ENCODE assay signal across 8 cellular contexts in genomic region chr19:17860331-17860992, GRCh38. TPM values are rescaled to one million over a fixed set of nuclear protein-coding genes. Genes with fewer than 3 reads are reported as not detected.
DNase-seq lines count a peak whose midpoint lies in the region; ATAC-seq and TF ChIP-seq lines count a peak whose summit lies in the region.

No MANE protein-coding gene starts in this region.

- peak overlapping the region; percentile 97 for H3K9ac ChIP-seq in iPS-15b (ENCODE audit: low read depth, low read length)

- H3K9me3 ChIP-seq in iPS-15b (ENCODE audit: control insufficient read depth, insufficient read depth, low read length): no peaks in the 10 kb centered on the region

- TF ChIP-seq POLR2A in erythroblast (IDR thresholded peaks at IDR 0.05; ENCODE audit: low read length): no peak

- DNase-seq in NCI-H82 (lab: John Stamatoyannopoulos, UW) (peak; percentile 61), NCI-H82 treated with DMSO at 0.1 percent for 48 hours (lab: John Stamatoyannopoulos, UW; ENCODE audit: unreplicated experiment) (no peak), foreskin melanocyte (no peak), erythroblast (lab: John Stamatoyannopoulos, UW) (no peak), NCI-H2171 treated with DMSO at 0.1 percent for 48 hours (lab: John Stamatoyannopoulos, UW) (no peak)
- no peak for DNase-seq in activated CD4-positive, alpha-beta memory T cell treated with anti-CD3 and anti-CD28 coated beads, Interleukin-2, amount 10 ng/mL, durations not matched to agents 7 days and 5 days

- peaks cover 43% of the 10 kb centered on the region for H3K4me1 Mint-ChIP-seq in activated CD4-positive, alpha-beta memory T cell treated with anti-CD3 and anti-CD28 coated beads, Interleukin-2, amount 10 ng/mL, durations not matched to agents 7 days and 5 days
- H3K4me1 Mint-ChIP-seq in stimulated activated memory B cell treated with anti-CD40 and anti-IgM and Interleukin-4, amounts not matched to agents 10 μg/mL and 1 μg/mL and 100 μg/mL, for 72 hours: peaks cover 57% of the 10 kb centered on the region

- peak overlapping the region; percentile 95 for H3K4me3 Mint-ChIP-seq in activated CD4-positive, alpha-beta memory T cell treated with anti-CD3 and anti-CD28 coated beads, Interleukin-2, amount 10 ng/mL, durations not matched to agents 7 days and 5 days
- peak overlapping the region; percentile 92 for H3K4me3 Mint-ChIP-seq in stimulated activated memory B cell treated with anti-CD40 and anti-IgM and Interleukin-4, amounts not matched to agents 10 μg/mL and 1 μg/mL and 100 μg/mL, for 72 hours

- peaks cover 44% of the 10 kb centered on the region for H3K36me3 ChIP-seq in iPS-15b (ENCODE audit: control insufficient read depth, insufficient read depth, low read length)

- no peaks in the 10 kb centered on the region for H3K9me3 Mint-ChIP-seq in activated CD4-positive, alpha-beta memory T cell treated with anti-CD3 and anti-CD28 coated beads, Interleukin-2, amount 10 ng/mL, durations not matched to agents 7 days and 5 days
- no peaks in the 10 kb centered on the region for H3K9me3 Mint-ChIP-seq in stimulated activated memory B cell treated with anti-CD40 and anti-IgM and Interleukin-4, amounts not matched to agents 10 μg/mL and 1 μg/mL and 100 μg/mL, for 72 hours

- peak overlapping the region; percentile 80 for H3K4me3 ChIP-seq in iPS-15b (ENCODE audit: low read depth, low read length)

- peak overlapping the region; percentile 93 for H3K27ac Mint-ChIP-seq in activated CD4-positive, alpha-beta memory T cell treated with anti-CD3 and anti-CD28 coated beads, Interleukin-2, amount 10 ng/mL, durations not matched to agents 7 days and 5 days
- peak overlapping the region; percentile 90 for H3K27ac Mint-ChIP-seq in stimulated activated memory B cell treated with anti-CD40 and anti-IgM and Interleukin-4, amounts not matched to agents 10 μg/mL and 1 μg/mL and 100 μg/mL, for 72 hours

- POLR2A ChIA-PET in activated CD4-positive, alpha-beta memory T cell treated with anti-CD3 and anti-CD28 coated beads, Interleukin-2, amount 10 ng/mL, durations not matched to agents 7 days and 5 days (lab: Charles Lee): interaction anchor here (0.8 to 4.4 kb wide), 23 partner anchors 11 to 441 kb away, joined by 3 to 131 read pairs (median 5); partner anchors contain the start of genes CCDC124, FCHO1, JAK3 and MAP1S

- CTCF ChIA-PET in activated CD4-positive, alpha-beta memory T cell treated with anti-CD3 and anti-CD28 coated beads, Interleukin-2, amount 10 ng/mL, durations not matched to agents 7 days and 5 days (lab: Charles Lee): interaction anchor here (0.6 to 9.7 kb wide), 9 partner anchors 11 to 441 kb away, joined by 3 to 313 read pairs (median 11); partner anchors contain the start of genes CCDC124, JAK3, MAP1S and MVB12A

- peaks cover 46% of the 10 kb centered on the region for H3K36me3 Mint-ChIP-seq in activated CD4-positive, alpha-beta memory T cell treated with anti-CD3 and anti-CD28 coated beads, Interleukin-2, amount 10 ng/mL, durations not matched to agents 7 days and 5 days (ENCODE audit: low read depth)
- H3K36me3 Mint-ChIP-seq in stimulated activated memory B cell treated with anti-CD40 and anti-IgM and Interleukin-4, amounts not matched to agents 10 μg/mL and 1 μg/mL and 100 μg/mL, for 72 hours: peaks cover 50% of the 10 kb centered on the region

- no peaks in the 10 kb centered on the region for H3K4me1 ChIP-seq in iPS-15b (ENCODE audit: control insufficient read depth, insufficient read depth, low read length)

- H3K27me3 Mint-ChIP-seq in activated CD4-positive, alpha-beta memory T cell treated with anti-CD3 and anti-CD28 coated beads, Interleukin-2, amount 10 ng/mL, durations not matched to agents 7 days and 5 days: no peaks in the 10 kb centered on the region
- H3K27me3 Mint-ChIP-seq in stimulated activated memory B cell treated with anti-CD40 and anti-IgM and Interleukin-4, amounts not matched to agents 10 μg/mL and 1 μg/mL and 100 μg/mL, for 72 hours: no peaks in the 10 kb centered on the region

- ATAC-seq in stimulated activated memory B cell treated with anti-CD40 and anti-IgM and Interleukin-4, amounts not matched to agents 10 μg/mL and 1 μg/mL and 100 μg/mL, for 72 hours: no peak

- no peaks in the 10 kb centered on the region for H3K27me3 ChIP-seq in iPS-15b (ENCODE audit: control insufficient read depth, insufficient read depth, low read length)

RNA-seq across cellular contexts. Expression of gene RPL18A, which starts 0.8 kb away (rescaled TPM):
- 1,000 to 10,000 TPM; 2,013 to 2,059 TPM for total RNA-seq in activated CD4-positive, alpha-beta memory T cell treated with anti-CD3 and anti-CD28 coated beads, Interleukin-2, amount 10 ng/mL, durations not matched to agents 7 days and 5 days

RNA-seq across cellular contexts. Expression of gene SLC5A5, which starts 11.3 kb away (rescaled TPM):
- 1 to 10 TPM; 1.7 to 2.0 TPM for total RNA-seq in activated CD4-positive, alpha-beta memory T cell treated with anti-CD3 and anti-CD28 coated beads, Interleukin-2, amount 10 ng/mL, durations not matched to agents 7 days and 5 days

RNA-seq across cellular contexts. Expression of gene JAK3, which starts 12.7 kb away (rescaled TPM):
- 100 to 1,000 TPM; 233 to 237 TPM for total RNA-seq in activated CD4-positive, alpha-beta memory T cell treated with anti-CD3 and anti-CD28 coated beads, Interleukin-2, amount 10 ng/mL, durations not matched to agents 7 days and 5 days

RNA-seq across cellular contexts. Expression of gene INSL3, which starts 39.1 kb away (rescaled TPM):
- total RNA-seq in activated CD4-positive, alpha-beta memory T cell treated with anti-CD3 and anti-CD28 coated beads, Interleukin-2, amount 10 ng/mL, durations not matched to agents 7 days and 5 days: 1 to 10 TPM; 7.9 to 9.0 TPM
